In the genomic region with DNA sequence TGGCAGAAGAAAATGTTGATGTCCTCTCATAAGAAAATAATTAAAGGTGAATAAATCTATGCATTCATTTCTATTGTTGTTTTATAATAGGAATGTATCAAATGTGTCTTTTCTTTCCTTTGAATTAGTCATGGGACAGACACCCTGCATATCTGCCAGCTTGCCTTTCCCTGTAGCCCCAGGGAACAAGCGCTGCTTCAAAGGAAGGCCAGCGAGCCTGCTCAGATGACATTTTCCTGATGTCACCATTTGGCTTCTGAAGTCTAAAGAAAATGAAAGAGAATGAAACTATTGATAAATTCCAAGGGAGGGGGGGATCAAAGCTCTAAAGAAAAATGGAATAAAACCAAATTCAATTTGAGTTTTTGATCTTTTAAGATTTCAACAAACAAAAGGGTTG, we compare ENCODE assay signal across 16 cellular contexts.
DNase-seq lines count a peak whose midpoint lies in the region; ATAC-seq and TF ChIP-seq lines count a peak whose summit lies in the region.
"Had no signal": no experiment of that assay in that cellular context is flagged by ENCODE, and none has a peak within 500 bp of the region (broad histone marks: within the 10 kb centered on the region; RNA-seq: fewer than 3 reads in every experiment).

No MANE protein-coding gene starts in this region.

- H3K36me3 ChIP-seq in MG63 (no peaks in the 10 kb centered on the region), WERI-Rb-1 (no peaks in the 10 kb centered on the region), GM23338 (ENCODE audit: insufficient read depth) (no peaks in the 10 kb centered on the region)
- H3K36me3 ChIP-seq: adrenal gland, prostate gland, thyroid gland had no signal

- peaks cover 3% of the 10 kb centered on the region; the same call in 1 of the 2 replicates for H3K9me2 ChIP-seq in GM23338 (ENCODE audit: insufficient read depth)

- no peaks in the 10 kb centered on the region for H4K20me1 ChIP-seq in GM23338 (replicated peaks; ENCODE audit: insufficient read depth)

- H3K27me3 ChIP-seq in MG63 (no peaks in the 10 kb centered on the region), WERI-Rb-1 (ENCODE audit: insufficient read depth, low read depth, severe bottlenecking) (no peaks in the 10 kb centered on the region), GM23338 (ENCODE audit: insufficient read depth) (no peaks in the 10 kb centered on the region)
- H3K27me3 ChIP-seq: adrenal gland, thyroid gland had no signal

- H3K4me3 ChIP-seq in MG63 (no peak overlapping the region), WERI-Rb-1 (ENCODE audit: low read depth, low read length) (no peak overlapping the region), GM23338 (no peak overlapping the region)
- H3K4me3 ChIP-seq: adrenal gland, GM12878, prostate gland, thyroid gland had no signal

- H3F3A ChIP-seq in GM23338 (replicated peaks; ENCODE audit: low read depth) = no peaks in the 10 kb centered on the region

- no peaks in the 10 kb centered on the region for H3K9me3 Mint-ChIP-seq in MCF 10A (ENCODE audit: unreplicated experiment)
- no peaks in the 10 kb centered on the region for H3K9me3 Mint-ChIP-seq in GM23338
- H3K9me3 Mint-ChIP-seq: activated T-cell treated with anti-CD3 and anti-CD28 coated beads, Interleukin-2, amount 50 U/mL, for 24 hours; T-cell had no signal

- ATAC-seq in GM23338 (no peak), HG03045 (IDR thresholded peaks at IDR 0.05; ENCODE audit: unreplicated experiment) (no peak)
- ATAC-seq: T-cell had no signal

- no peak overlapping the region for H3K4me3 Mint-ChIP-seq in MCF 10A (ENCODE audit: unreplicated experiment)
- no peak overlapping the region for H3K4me3 Mint-ChIP-seq in GM23338
- H3K4me3 Mint-ChIP-seq: activated T-cell treated with anti-CD3 and anti-CD28 coated beads, Interleukin-2, amount 50 U/mL, for 24 hours; T-cell had no signal

- H3K27ac Mint-ChIP-seq in MCF 10A (ENCODE audit: low read depth, unreplicated experiment) = peak overlapping the region; percentile 72
- no peak overlapping the region for H3K27ac Mint-ChIP-seq in GM23338
- H3K27ac Mint-ChIP-seq: activated T-cell treated with anti-CD3 and anti-CD28 coated beads, Interleukin-2, amount 50 U/mL, for 24 hours; T-cell had no signal

- no peak overlapping the region for H2AFZ ChIP-seq in GM23338

- no peaks in the 10 kb centered on the region for H3K79me2 ChIP-seq in GM23338 (replicated peaks; ENCODE audit: insufficient read depth)

- no peak overlapping the region for H3K27ac ChIP-seq in WERI-Rb-1
- H3K27ac ChIP-seq in GM23338 (ENCODE audit: low read depth) = no peak overlapping the region
- H3K27ac ChIP-seq: adrenal gland, prostate gland, thyroid gland had no signal

- CTCF ChIA-PET in MCF 10A (lab: Yijun Ruan, JAX) = no interaction called here

- H3K4me2 ChIP-seq in GM23338 = no peak overlapping the region

- peak; percentile 18 for DNase-seq in Ammon's horn (ENCODE audit: low spot score)
- DNase-seq in MG63 = peak; percentile 42
- peak; percentile 59 for DNase-seq in MCF 10A (ENCODE audit: unreplicated experiment)
- DNase-seq in left kidney (ENCODE audit: low read depth, low spot score) = peak; percentile 36
- DNase-seq in WERI-Rb-1 = no peak
- no peak for DNase-seq in GM23338 (ENCODE audit: low spot score)
- DNase-seq in NCI-H2227 treated with DMSO at 0.1 percent for 48 hours (lab: John Stamatoyannopoulos, UW) = no peak
- DNase-seq: activated T-cell treated with anti-CD3 and anti-CD28 coated beads, Interleukin-2, amount 50 U/mL, for 24 hours; adrenal gland; Kasumi-1; NCI-H2171; T-cell; thyroid gland had no signal

- no peak for TF ChIP-seq CTCF in MCF 10A (IDR thresholded peaks at IDR 0.05; ENCODE audit: unreplicated experiment)
- TF ChIP-seq CTCF in WERI-Rb-1 (IDR thresholded peaks at IDR 0.05; ENCODE audit: low read depth, low read length) = no peak
- TF ChIP-seq CTCF in GM23338 (conservative IDR thresholded peaks at IDR 0.05; ENCODE audit: low read depth in 2 of 2) = no peak

- H3K4me1 ChIP-seq in GM23338 (ENCODE audit: insufficient read depth) = no peaks in the 10 kb centered on the region
- H3K4me1 ChIP-seq: adrenal gland, prostate gland, thyroid gland had no signal

- H3K36me3 Mint-ChIP-seq in MCF 10A (ENCODE audit: insufficient read depth, unreplicated experiment) = peaks cover 59% of the 10 kb centered on the region
- no peaks in the 10 kb centered on the region for H3K36me3 Mint-ChIP-seq in GM23338 (ENCODE audit: low read depth)
- H3K36me3 Mint-ChIP-seq: T-cell had no signal

- H3K27me3 Mint-ChIP-seq in MCF 10A (ENCODE audit: insufficient read depth, unreplicated experiment) (no peaks in the 10 kb centered on the region), GM23338 (ENCODE audit: insufficient read depth, low read depth, poor library complexity) (no peaks in the 10 kb centered on the region)
- H3K27me3 Mint-ChIP-seq: activated T-cell treated with anti-CD3 and anti-CD28 coated beads, Interleukin-2, amount 50 U/mL, for 24 hours; T-cell had no signal

- intact Hi-C loops in MCF 10A (cut with micrococcal nuclease) = loop anchor here (10.0 kb wide), 1 partner anchor 53 kb away; no protein-coding TSS in a partner anchor

- H3K9me3 ChIP-seq in MG63 (no peaks in the 10 kb centered on the region), WERI-Rb-1 (ENCODE audit: severe bottlenecking) (no peaks in the 10 kb centered on the region)
- H3K9me3 ChIP-seq: adrenal gland, prostate gland, thyroid gland had no signal

- peaks cover 18% of the 10 kb centered on the region for H3K4me1 Mint-ChIP-seq in MCF 10A (ENCODE audit: insufficient read depth, unreplicated experiment)
- peaks cover 4% of the 10 kb centered on the region; the same call in 2 of the 3 replicates for H3K4me1 Mint-ChIP-seq in GM23338
- H3K4me1 Mint-ChIP-seq: T-cell had no signal

- POLR2A ChIA-PET in MCF 10A (lab: Yijun Ruan, JAX) = interaction anchor here (0.5 to 1.2 kb wide), 4 partner anchors 10 to 898 kb away, joined by 3 to 4 read pairs (median 3); no protein-coding TSS in a partner anchor

- no TSS peak for BruUV-seq in MCF 10A (replicated peaks; lab: Mats Ljungman, UMichigan)

TF ChIP-seq in GM23338, 12 proteins besides CTCF, POLR2A, EP300 and RAD21 (continues in another document):
- TF ChIP-seq POLR2AphosphoS5 (IDR thresholded peaks at IDR 0.05; ENCODE audit: low read depth) = no peak
- no peak for TF ChIP-seq ZNF331 (CRISPR knock-in tag; IDR thresholded peaks at IDR 0.05; ENCODE audit: low read depth)
- TF ChIP-seq, protein P1, sequence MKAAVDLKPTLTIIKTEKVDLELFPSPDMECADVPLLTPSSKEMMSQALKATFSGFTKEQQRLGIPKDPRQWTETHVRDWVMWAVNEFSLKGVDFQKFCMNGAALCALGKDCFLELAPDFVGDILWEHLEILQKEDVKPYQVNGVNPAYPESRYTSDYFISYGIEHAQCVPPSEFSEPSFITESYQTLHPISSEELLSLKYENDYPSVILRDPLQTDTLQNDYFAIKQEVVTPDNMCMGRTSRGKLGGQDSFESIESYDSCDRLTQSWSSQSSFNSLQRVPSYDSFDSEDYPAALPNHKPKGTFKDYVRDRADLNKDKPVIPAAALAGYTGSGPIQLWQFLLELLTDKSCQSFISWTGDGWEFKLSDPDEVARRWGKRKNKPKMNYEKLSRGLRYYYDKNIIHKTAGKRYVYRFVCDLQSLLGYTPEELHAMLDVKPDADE (IDR thresholded peaks at IDR 0.05) = no peak
- no peak for TF ChIP-seq JUNB (IDR thresholded peaks at IDR 0.05; ENCODE audit: unreplicated experiment)
- no peak for TF ChIP-seq NANOG (IDR thresholded peaks at IDR 0.05; ENCODE audit: borderline replicate concordance)
- TF ChIP-seq, protein P2, sequence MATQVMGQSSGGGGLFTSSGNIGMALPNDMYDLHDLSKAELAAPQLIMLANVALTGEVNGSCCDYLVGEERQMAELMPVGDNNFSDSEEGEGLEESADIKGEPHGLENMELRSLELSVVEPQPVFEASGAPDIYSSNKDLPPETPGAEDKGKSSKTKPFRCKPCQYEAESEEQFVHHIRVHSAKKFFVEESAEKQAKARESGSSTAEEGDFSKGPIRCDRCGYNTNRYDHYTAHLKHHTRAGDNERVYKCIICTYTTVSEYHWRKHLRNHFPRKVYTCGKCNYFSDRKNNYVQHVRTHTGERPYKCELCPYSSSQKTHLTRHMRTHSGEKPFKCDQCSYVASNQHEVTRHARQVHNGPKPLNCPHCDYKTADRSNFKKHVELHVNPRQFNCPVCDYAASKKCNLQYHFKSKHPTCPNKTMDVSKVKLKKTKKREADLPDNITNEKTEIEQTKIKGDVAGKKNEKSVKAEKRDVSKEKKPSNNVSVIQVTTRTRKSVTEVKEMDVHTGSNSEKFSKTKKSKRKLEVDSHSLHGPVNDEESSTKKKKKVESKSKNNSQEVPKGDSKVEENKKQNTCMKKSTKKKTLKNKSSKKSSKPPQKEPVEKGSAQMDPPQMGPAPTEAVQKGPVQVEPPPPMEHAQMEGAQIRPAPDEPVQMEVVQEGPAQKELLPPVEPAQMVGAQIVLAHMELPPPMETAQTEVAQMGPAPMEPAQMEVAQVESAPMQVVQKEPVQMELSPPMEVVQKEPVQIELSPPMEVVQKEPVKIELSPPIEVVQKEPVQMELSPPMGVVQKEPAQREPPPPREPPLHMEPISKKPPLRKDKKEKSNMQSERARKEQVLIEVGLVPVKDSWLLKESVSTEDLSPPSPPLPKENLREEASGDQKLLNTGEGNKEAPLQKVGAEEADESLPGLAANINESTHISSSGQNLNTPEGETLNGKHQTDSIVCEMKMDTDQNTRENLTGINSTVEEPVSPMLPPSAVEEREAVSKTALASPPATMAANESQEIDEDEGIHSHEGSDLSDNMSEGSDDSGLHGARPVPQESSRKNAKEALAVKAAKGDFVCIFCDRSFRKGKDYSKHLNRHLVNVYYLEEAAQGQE (IDR thresholded peaks at IDR 0.05; ENCODE audit: unreplicated experiment) = no peak
- no peak for TF ChIP-seq EZH2 (IDR thresholded peaks at IDR 0.05; ENCODE audit: low read depth, unreplicated experiment)
- TF ChIP-seq ZNF114 (CRISPR knock-in tag; IDR thresholded peaks at IDR 0.05) = no peak
- no peak for TF ChIP-seq CREB1 (CRISPR knock-in tag; IDR thresholded peaks at IDR 0.05; ENCODE audit: low read depth)
- TF ChIP-seq STAT1 (IDR thresholded peaks at IDR 0.05; ENCODE audit: unreplicated experiment) = no peak

Comparison
In these comparisons a context has a peak if more than half of its experiments do, and no peak if none do; other contexts are left out.
1. DNase-seq: peak in Ammon's horn (single experiment), MG63 (single experiment), MCF 10A (single experiment) and left kidney (single experiment); none in WERI-Rb-1 (single experiment), GM23338 (single experiment) and NCI-H2227 treated with DMSO at 0.1 percent for 48 hours (single experiment).